Comparison of ENCODE assay signal across 8 cellular contexts in genomic region chr19:18557474-18558201, GRCh38. TPM values are rescaled to one million over a fixed set of nuclear protein-coding genes. Genes with fewer than 3 reads are reported as not detected.
DNase-seq lines count a peak whose midpoint lies in the region; ATAC-seq, FAIRE-seq and TF ChIP-seq lines count a peak whose summit lies in the region.

A gene with protein sequence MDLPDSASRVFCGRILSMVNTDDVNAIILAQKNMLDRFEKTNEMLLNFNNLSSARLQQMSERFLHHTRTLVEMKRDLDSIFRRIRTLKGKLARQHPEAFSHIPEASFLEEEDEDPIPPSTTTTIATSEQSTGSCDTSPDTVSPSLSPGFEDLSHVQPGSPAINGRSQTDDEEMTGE (plus strand): TSS chr19:18557870. CDS start chr19:18562057, 4,187 bp downstream.

- TF ChIP-seq CTCF in WI38 (IDR thresholded peaks at IDR 0.05; ENCODE audit: low read depth, low read length) (no peak), bronchial epithelial cell (IDR thresholded peaks at IDR 0.05; ENCODE audit: insufficient read depth, low read length, severe bottlenecking) (no peak), smooth muscle cell (IDR thresholded peaks at IDR 0.05; ENCODE audit: borderline replicate concordance, insufficient read depth, poor library complexity, severe bottlenecking) (no peak)

- peak within 1 kb of the TSS; percentile 95 for H3K4me2 ChIP-seq in smooth muscle cell

- peak within 1 kb of the TSS; percentile 67 for H3K27ac ChIP-seq in smooth muscle cell (ENCODE audit: low read depth)

- peaks cover 6% of the 10 kb centered on the region for H3K4me1 ChIP-seq in smooth muscle cell (ENCODE audit: low read depth)

- in situ Hi-C loops in ACHN (cut with HindIII; ENCODE audit: low pct_ligation_motif_present, low pct_unique_long_range_greater_than_20kb, low sequenced_read_pairs): no loop called here

- no peaks in the 10 kb centered on the region for H3F3A ChIP-seq in smooth muscle cell (ENCODE audit: low read depth)

- no peaks in the 10 kb centered on the region for H3K9me3 ChIP-seq in smooth muscle cell (replicated peaks; ENCODE audit: low read depth)

- peaks cover 5% of the 10 kb centered on the region for H3K36me3 ChIP-seq in bronchial epithelial cell (ENCODE audit: control insufficient read depth, insufficient read depth, low read length)
- H3K36me3 ChIP-seq in smooth muscle cell (ENCODE audit: low read depth): no peaks in the 10 kb centered on the region

- no peaks in the 10 kb centered on the region for H3K27me3 ChIP-seq in bronchial epithelial cell (ENCODE audit: control insufficient read depth, insufficient read depth, low read length)
- H3K27me3 ChIP-seq in smooth muscle cell (ENCODE audit: low read depth): no peaks in the 10 kb centered on the region

- no peaks in the 10 kb centered on the region for H4K20me1 ChIP-seq in smooth muscle cell (ENCODE audit: low read depth)

- DNase-seq in ACHN: peak; percentile 96
- peak; percentile 92 for DNase-seq in NCI-H2227 treated with DMSO at 0.1 percent for 48 hours (lab: John Stamatoyannopoulos, UW)
- peak; percentile 97 for DNase-seq in bronchial epithelial cell (ENCODE audit: low read depth)
- DNase-seq in iPS-NIHi7 (ENCODE audit: extremely low spot score): peak; percentile 92
- DNase-seq in smooth muscle cell (lab: John Stamatoyannopoulos, UW; ENCODE audit: unreplicated experiment): peak; percentile 70

- H2AFZ ChIP-seq in smooth muscle cell (ENCODE audit: low read depth): peak within 1 kb of the TSS; percentile 12

- no peak for FAIRE-seq in bronchial epithelial cell (lab: Jason Lieb, UNC)

- H3K79me2 ChIP-seq in smooth muscle cell (ENCODE audit: low read depth): peaks cover 39% of the 10 kb centered on the region

- peak within 1 kb of the TSS; percentile 68 for H3K9ac ChIP-seq in smooth muscle cell (ENCODE audit: low read depth)

- H3K4me3 ChIP-seq in WI38 (ENCODE audit: low read depth, low read length) (peak within 1 kb of the TSS; percentile 99), bronchial epithelial cell (ENCODE audit: low read depth, low read length) (peak within 1 kb of the TSS; percentile 97), smooth muscle cell (peak within 1 kb of the TSS; percentile 64)

- 2% methylated on average over 44 of the region's 57 CpGs for WGBS in smooth muscle cell (ENCODE audit: low lambda C conversion rate)

- ATAC-seq in GM18873 (IDR thresholded peaks at IDR 0.05; ENCODE audit: low FRiP score, unreplicated experiment) (peak; percentile 87), HG03159 (IDR thresholded peaks at IDR 0.05; ENCODE audit: unreplicated experiment) (peak; percentile 95)

RNA-seq across cellular contexts. Expression of the gene that starts here (rescaled TPM):
- 47.7 and 50.2 TPM in 2 replicates for total RNA-seq in bronchial epithelial cell
- 75.4 and 104 TPM in 2 replicates for total RNA-seq in smooth muscle cell
- polyA plus RNA-seq in smooth muscle cell: 134 and 141 TPM in 2 replicates

Comparison
In these comparisons a context has a peak if more than half of its experiments do, and no peak if none do; other contexts are left out.
1. Peak in every context shown above with its lines: DNase-seq, ATAC-seq, H3K4me3 ChIP-seq and H3K27ac ChIP-seq.